ENCODE assay signal across 12 cellular contexts in genomic region chr3:111801697-111802655, GRCh38. TPM values are rescaled to one million over a fixed set of nuclear protein-coding genes. Genes with fewer than 3 reads are reported as not detected.
DNase-seq lines count a peak whose midpoint lies in the region; ATAC-seq and TF ChIP-seq lines count a peak whose summit lies in the region.
"Had no signal": no experiment of that assay in that cellular context is flagged by ENCODE, and none has a peak within 500 bp of the region (broad histone marks: within the 10 kb centered on the region; RNA-seq: fewer than 3 reads in every experiment).

No MANE protein-coding gene starts in this region.

- H3K9me3 Mint-ChIP-seq in CD4-positive, alpha-beta T cell: peaks cover 2% of the 10 kb centered on the region
- H3K9me3 Mint-ChIP-seq: brain had no signal

- CTCF ChIA-PET in AG04450 (lab: Charles Lee): interaction anchor here (0.9 to 1.8 kb wide), 6 partner anchors 9 to 212 kb away, joined by 3 to 7 read pairs (median 4); no protein-coding TSS in a partner anchor
- CTCF ChIA-PET in CD4-positive, alpha-beta T cell (lab: Charles Lee): interaction anchor here (1.0 kb wide), 1 partner anchor 27 kb away, joined by 3 read pairs; no protein-coding TSS in a partner anchor

- DNase-seq in AG04450 (ENCODE audit: low read depth, low spot score) (peak; percentile 21), SJCRH30 (peak in 1 of 2 experiments; percentile 32), fibroblast of pulmonary artery (ENCODE audit: low read depth) (peak; percentile 99), osteoblast (ENCODE audit: insufficient read length, low spot score, missing footprints) (no peak), NCI-H1105 treated with DMSO at 0.1 percent for 48 hours (lab: John Stamatoyannopoulos, UW) (no peak)
- no peak for DNase-seq in CD4-positive, alpha-beta T cell
- no peak for DNase-seq in activated T-cell treated with anti-CD3 and anti-CD28 coated beads, Interleukin-2, amount 50 U/mL, for 1 hour
- DNase-seq: naive B cell, NCI-H2107 had no signal

- peak overlapping the region; percentile 57 for H3K4me2 ChIP-seq in osteoblast (ENCODE audit: insufficient read depth, low read length)

- TF ChIP-seq CTCF in AG04450 (IDR thresholded peaks at IDR 0.05; ENCODE audit: low read depth, low read length) (no peak), fibroblast of pulmonary artery (IDR thresholded peaks at IDR 0.05; ENCODE audit: low read length, missing control alignments) (no peak), osteoblast (IDR thresholded peaks at IDR 0.05; ENCODE audit: extremely low read depth, low read depth, low read length) (no peak)
- no peak for TF ChIP-seq CTCF in CD4-positive, alpha-beta T cell (IDR thresholded peaks at IDR 0.05)

- H3K9me3 ChIP-seq in AG04450 (ENCODE audit: control insufficient read depth, insufficient read depth, low read length) (no peaks in the 10 kb centered on the region), SJCRH30 (replicated peaks) (no peaks in the 10 kb centered on the region), osteoblast (ENCODE audit: low read depth, low read length) (no peaks in the 10 kb centered on the region)
- H3K9me3 ChIP-seq in CD4-positive, alpha-beta T cell (ENCODE audit: control insufficient read depth, low read length): no peaks in the 10 kb centered on the region

- no peak for ATAC-seq in CD4-positive, alpha-beta T cell (ENCODE audit: poor library complexity)
- ATAC-seq in HG02885 (IDR thresholded peaks at IDR 0.05; ENCODE audit: poor library complexity, unreplicated experiment): no peak

- no peak overlapping the region for H3K4me3 Mint-ChIP-seq in CD4-positive, alpha-beta T cell
- H3K4me3 Mint-ChIP-seq: brain, naive B cell had no signal

- peak overlapping the region; percentile 75 for H3K27ac ChIP-seq in AG04450 (ENCODE audit: low read depth, low read length)
- H3K27ac ChIP-seq in SJCRH30: peak overlapping the region; percentile 80
- H3K27ac ChIP-seq in osteoblast (ENCODE audit: low read depth, low read length): peak overlapping the region; percentile 94
- no peak overlapping the region for H3K27ac ChIP-seq in CD4-positive, alpha-beta T cell (ENCODE audit: low read depth, low read length)
- H3K27ac ChIP-seq: C4-2B had no signal

- H3K36me3 ChIP-seq in SJCRH30 (no peaks in the 10 kb centered on the region), osteoblast (ENCODE audit: insufficient read depth, low read length) (no peaks in the 10 kb centered on the region)

- POLR2A ChIA-PET in AG04450 (lab: Yijun Ruan, JAX): interaction anchor here (1.5 to 1.7 kb wide), 3 partner anchors 58 to 134 kb away, joined by 4 to 14 read pairs (median 9); no protein-coding TSS in a partner anchor
- POLR2A ChIA-PET in CD4-positive, alpha-beta T cell (lab: Charles Lee): interaction anchor here (0.7 kb wide), 1 partner anchor 19 kb away, joined by 3 read pairs; no protein-coding TSS in a partner anchor

- H3K36me3 Mint-ChIP-seq in CD4-positive, alpha-beta T cell (ENCODE audit: low read depth): no peaks in the 10 kb centered on the region
- H3K36me3 Mint-ChIP-seq: brain had no signal

- H3K4me1 ChIP-seq in SJCRH30 (peaks cover 40% of the 10 kb centered on the region), osteoblast (ENCODE audit: insufficient read depth, low read length) (peaks cover 36% of the 10 kb centered on the region)

- no peaks in the 10 kb centered on the region for H3K4me1 Mint-ChIP-seq in CD4-positive, alpha-beta T cell (ENCODE audit: low read depth)
- H3K4me1 Mint-ChIP-seq: naive B cell had no signal

- no peak overlapping the region for H2AFZ ChIP-seq in osteoblast (ENCODE audit: low read length)

- H3K27me3 ChIP-seq in AG04450 (ENCODE audit: control insufficient read depth, insufficient read depth, low read length): no peaks in the 10 kb centered on the region
- H3K27me3 ChIP-seq in SJCRH30: no peaks in the 10 kb centered on the region
- H3K27me3 ChIP-seq in osteoblast (ENCODE audit: insufficient read depth, low read length): no peaks in the 10 kb centered on the region
- no peaks in the 10 kb centered on the region for H3K27me3 ChIP-seq in CD4-positive, alpha-beta T cell (ENCODE audit: control insufficient read depth, insufficient read depth, low read length)

- no peaks in the 10 kb centered on the region for H3K27me3 Mint-ChIP-seq in CD4-positive, alpha-beta T cell
- H3K27me3 Mint-ChIP-seq: brain, naive B cell had no signal

- H3K79me2 ChIP-seq in osteoblast (ENCODE audit: insufficient read depth, low read length): no peaks in the 10 kb centered on the region

- no peak overlapping the region for H3K4me3 ChIP-seq in AG04450 (ENCODE audit: low read depth, low read length)
- no peak overlapping the region for H3K4me3 ChIP-seq in SJCRH30
- H3K4me3 ChIP-seq in fibroblast of pulmonary artery (replicated peaks; ENCODE audit: low read depth, low read length): no peak overlapping the region
- H3K4me3 ChIP-seq in osteoblast (ENCODE audit: insufficient read depth, low read length): no peak overlapping the region

- no peaks in the 10 kb centered on the region for H4K20me1 ChIP-seq in osteoblast (ENCODE audit: insufficient read depth, low read length)

- H3K27ac Mint-ChIP-seq in CD4-positive, alpha-beta T cell: no peak overlapping the region
- H3K27ac Mint-ChIP-seq: naive B cell had no signal

- intact Hi-C loops in CD4-positive, alpha-beta T cell (cut with DNase I, micrococcal nuclease): no loop called here

RNA-seq across cellular contexts. Expression of gene PHLDB2, which starts 57.1 kb away (rescaled TPM):
- 15.9 and 16.9 TPM in 2 replicates for polyA plus RNA-seq in AG04450 (2011; rRNA removed)
- polyA minus RNA-seq in AG04450 (2011; rRNA and poly(A)+ RNA removed): 37.7 and 39.9 TPM in 2 replicates
- 93.4 and 102 TPM in 2 replicates for total RNA-seq in SJCRH30 (2014; rRNA removed; shearing (Covaris generic))
- 96.4 and 107 TPM in 2 replicates for total RNA-seq in osteoblast
- 1 to 10 TPM; 5.8 to 6.0 TPM for total RNA-seq in CD4-positive, alpha-beta T cell

Comparison
In these comparisons a context has a peak if more than half of its experiments do, and no peak if none do; other contexts are left out.
1. DNase-seq: peak in AG04450 (single experiment) and fibroblast of pulmonary artery (single experiment); none in osteoblast (single experiment), CD4-positive, alpha-beta T cell (0 of 10), NCI-H1105 treated with DMSO at 0.1 percent for 48 hours (single experiment) and activated T-cell treated with anti-CD3 and anti-CD28 coated beads, Interleukin-2, amount 50 U/mL, for 1 hour (single experiment).
2. RNA of gene PHLDB2, which starts 57.1 kb away (total RNA-seq): 96.4 to 107 TPM in osteoblast and 93.4 to 102 TPM in SJCRH30; 5.8 to 6.0 TPM in CD4-positive, alpha-beta T cell; every median in the first group is over 10 times any median in the second.